Comparison of ENCODE assay signal across 8 cellular contexts in the genomic region with DNA sequence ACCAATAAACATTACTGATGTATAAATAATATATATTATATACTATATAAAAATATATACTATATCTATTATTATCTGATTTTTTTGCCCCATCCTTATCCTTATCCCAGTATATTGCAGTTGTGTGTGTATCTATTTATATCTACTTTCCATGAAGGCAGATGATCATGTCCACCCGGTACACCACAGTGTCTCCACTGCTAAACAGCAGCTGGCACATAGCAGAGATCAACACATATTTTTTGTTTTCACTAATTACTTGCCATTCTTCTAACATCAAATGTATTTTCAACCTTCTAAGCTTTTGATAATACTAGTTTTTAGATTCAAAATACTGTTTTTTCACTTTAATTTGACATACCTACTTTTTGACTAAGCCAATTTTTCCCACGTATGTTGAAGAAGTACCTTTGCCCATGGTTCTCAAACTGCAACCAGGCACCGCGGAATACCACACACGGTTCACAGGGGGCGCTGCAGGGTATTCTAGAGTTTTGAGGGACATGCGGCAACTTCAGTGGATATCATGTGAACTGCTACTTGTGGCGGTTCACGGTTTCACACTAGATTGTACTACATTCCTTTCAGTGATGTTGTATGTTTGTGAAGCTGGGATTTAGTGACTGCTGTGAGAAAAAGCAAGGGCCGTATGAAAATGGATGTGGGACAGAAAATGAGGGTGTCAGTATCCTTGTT.
DNase-seq lines count a peak whose midpoint lies in the region; ATAC-seq and TF ChIP-seq lines count a peak whose summit lies in the region.

No MANE protein-coding gene starts in this region.

- no peak for DNase-seq in RWPE2 (ENCODE audit: low spot score)
- DNase-seq in iPS DF 19.7 (ENCODE audit: low read depth, low spot score), result peak; percentile 23
- peak; percentile 60 for DNase-seq in transverse colon
- no peak for DNase-seq in OCI-M2 (lab: John Stamatoyannopoulos, UW; ENCODE audit: unreplicated experiment)
- no peak for DNase-seq in amniotic stem cell (lab: John Stamatoyannopoulos, UW)

- intact Hi-C loops in transverse colon (cut with DNase I; ENCODE audit: low total_unique reads), result no loop called here

- peak; percentile 68 for TF ChIP-seq CTCF in 22Rv1 (IDR thresholded peaks at IDR 0.05)
- peak; percentile 43; the same call in 1 of the 2 replicates for TF ChIP-seq CTCF in GM12874 (IDR thresholded peaks at IDR 0.05; ENCODE audit: insufficient read depth, low read depth, low read length)
- peak; percentile 31 for TF ChIP-seq CTCF in RWPE2 (IDR thresholded peaks at IDR 0.05; ENCODE audit: poor library complexity, severe bottlenecking)
- peak; percentile 46 to 73 (median 64) for TF ChIP-seq CTCF in transverse colon (IDR thresholded peaks at IDR 0.05)

- H3K27ac ChIP-seq in 22Rv1, result no peak overlapping the region
- H3K27ac ChIP-seq in RWPE2 (ENCODE audit: poor library complexity, severe bottlenecking), result no peak overlapping the region
- H3K27ac ChIP-seq in transverse colon, result no peak overlapping the region

- in situ Hi-C loops in transverse colon (cut with MboI; ENCODE audit: low pct_ligation_motif_present in 1 of 4, low pct_unique_long_range_greater_than_20kb in 1 of 4, low sequenced_read_pairs in 3 of 4), result no loop called here

- peak; percentile 88 for ATAC-seq in HG02981 (IDR thresholded peaks at IDR 0.05; ENCODE audit: unreplicated experiment)
- no peak; the same call in 1 of the 3 replicates for ATAC-seq in RWPE2 (ENCODE audit: low read depth)

- H3K9me3 ChIP-seq in RWPE2 (ENCODE audit: severe bottlenecking), result no peaks in the 10 kb centered on the region
- no peaks in the 10 kb centered on the region for H3K9me3 ChIP-seq in transverse colon

- WGBS in transverse colon (ENCODE audit: low coverage in 1 of 2), 2 donors, result 26 to 43% methylated on average over 4 to 10 of the region's 10 CpGs

- no peak for TF ChIP-seq POLR2A in transverse colon (IDR thresholded peaks at IDR 0.05)

- H3K36me3 ChIP-seq in RWPE2 (ENCODE audit: low read depth) (no peaks in the 10 kb centered on the region), transverse colon (no peaks in the 10 kb centered on the region)

- H3K4me1 ChIP-seq in RWPE2 (ENCODE audit: insufficient read depth, poor library complexity, severe bottlenecking) (no peaks in the 10 kb centered on the region), transverse colon (no peaks in the 10 kb centered on the region)

- TF ChIP-seq EP300 in transverse colon (IDR thresholded peaks at IDR 0.05; ENCODE audit: low read depth), result no peak

- H3K4me3 ChIP-seq in RWPE2 (ENCODE audit: severe bottlenecking), result no peak overlapping the region
- H3K4me3 ChIP-seq in transverse colon, result no peak overlapping the region

- H3K27me3 ChIP-seq in RWPE2 (ENCODE audit: insufficient read depth, poor library complexity, severe bottlenecking) (no peaks in the 10 kb centered on the region), transverse colon (no peaks in the 10 kb centered on the region)

Comparison
In these comparisons a context has a peak if more than half of its experiments do, and no peak if none do; other contexts are left out.
1. DNase-seq: peak in iPS DF 19.7 (single experiment) and transverse colon (single experiment); none in RWPE2 (single experiment), OCI-M2 (single experiment) and amniotic stem cell (single experiment).
2. Peak in every context shown above with its lines, with median percentiles within 50 percentile points of each other: CTCF ChIP-seq.